16 cellular contexts compared by ENCODE assay signal in genomic region chr7:141557360-141557759, GRCh38. TPM values are rescaled to one million over a fixed set of nuclear protein-coding genes. Genes with fewer than 3 reads are reported as not detected.
DNase-seq lines count a peak whose midpoint lies in the region; ATAC-seq, FAIRE-seq and TF ChIP-seq lines count a peak whose summit lies in the region.
"Had no signal": no experiment of that assay in that cellular context is flagged by ENCODE, and none has a peak within 500 bp of the region (broad histone marks: within the 10 kb centered on the region; RNA-seq: fewer than 3 reads in every experiment).

No MANE protein-coding gene starts in this region.

- H3K9ac ChIP-seq in MM.1S (ENCODE audit: low read length), result peak overlapping the region; percentile 54
- peak overlapping the region; percentile 2; the same call in 1 of the 2 replicates for H3K9ac ChIP-seq in GM12878 (ENCODE audit: control insufficient read depth, insufficient read depth, low read length)
- H3K9ac ChIP-seq: SK-N-SH had no signal

- RAD21 ChIA-PET in GM12878 (lab: Charles Lee; ENCODE audit: unreplicated experiment), result no interaction called here

- peak overlapping the region; percentile 68 for H3K27ac Mint-ChIP-seq in CD8-positive, alpha-beta T cell

- no peaks in the 10 kb centered on the region for H3K9me3 ChIP-seq in CD8-positive, alpha-beta T cell (ENCODE audit: low read length)
- H3K9me3 ChIP-seq in MM.1S (replicated peaks; ENCODE audit: insufficient read depth, low read length) (no peaks in the 10 kb centered on the region), GM12878 (replicated peaks; ENCODE audit: control insufficient read depth, insufficient read depth, low read length) (peaks cover 19% of the 10 kb centered on the region)

- H3K4me3 ChIP-seq in CD8-positive, alpha-beta T cell (ENCODE audit: low read depth, low read length), result no peak overlapping the region
- peak overlapping the region; percentile 11; the same call in 1 of the 2 replicates for H3K4me3 ChIP-seq in MM.1S (ENCODE audit: low read length)
- no peak overlapping the region for H3K4me3 ChIP-seq in GM12878

- no peak overlapping the region for H3K4me3 Mint-ChIP-seq in CD8-positive, alpha-beta T cell

- 90% methylated on average over 3 of the region's 3 CpGs for WGBS in GM12878 (ENCODE audit: insufficient coverage, insufficient replicate concordance, low lambda C conversion rate, missing lambda C conversion rate)

- peak overlapping the region; percentile 53 for H3K4me2 ChIP-seq in MM.1S (ENCODE audit: low read depth, low read length)
- H3K4me2 ChIP-seq in GM12878 (ENCODE audit: control insufficient read depth, insufficient read depth), result peak overlapping the region; percentile 27; the same call in 1 of the 2 replicates
- H3K4me2 ChIP-seq: SK-N-SH had no signal

- H3K27me3 ChIP-seq in CD8-positive, alpha-beta T cell (ENCODE audit: insufficient read depth, low read length), result no peaks in the 10 kb centered on the region
- no peaks in the 10 kb centered on the region for H3K27me3 ChIP-seq in MM.1S (replicated peaks; ENCODE audit: insufficient read depth, low read length)
- no peaks in the 10 kb centered on the region for H3K27me3 ChIP-seq in GM12878 (replicated peaks in 1 of 2; ENCODE audit: control insufficient read depth in 2 of 2, insufficient read depth in 2 of 2, low read length in 1 of 2)

- no peaks in the 10 kb centered on the region for H3K36me3 ChIP-seq in CD8-positive, alpha-beta T cell (ENCODE audit: insufficient read depth, low read length)
- H3K36me3 ChIP-seq in MM.1S (replicated peaks; ENCODE audit: insufficient read depth, low read length) (peaks cover 16% of the 10 kb centered on the region; the same call in 1 of the 2 replicates), GM12878 (ENCODE audit: control insufficient read depth in 2 of 2, insufficient read depth in 2 of 2, low read length in 1 of 2) (peaks cover 0 to 6% of the 10 kb centered on the region in 2 experiments; a peak in 2 of 4 replicates)

- peaks cover 4% of the 10 kb centered on the region for H3K9me3 Mint-ChIP-seq in CD8-positive, alpha-beta T cell

- peaks cover 66% of the 10 kb centered on the region for H3K36me3 Mint-ChIP-seq in CD8-positive, alpha-beta T cell

- CTCF ChIA-PET in CD8-positive, alpha-beta T cell (lab: Charles Lee), result no interaction called here
- CTCF ChIA-PET in GM12878 (lab: Yijun Ruan, JAX), result interaction anchor here (1.1 kb wide), 1 partner anchor 9 kb away, joined by 4 read pairs; no protein-coding TSS in a partner anchor

- TF ChIP-seq EP300 in GM12878 (IDR thresholded peaks at IDR 0.05; ENCODE audit: borderline replicate concordance in 1 of 2, control insufficient read depth in 1 of 2, low read depth in 2 of 2, low read length in 2 of 2), result no peak

- intact Hi-C loops in CD8-positive, alpha-beta T cell (cut with DNase I, micrococcal nuclease), result loop anchor here (10.0 kb wide), 4 partner anchors 147 to 1163 kb away; partner anchors contain the start of genes BRAF (in 1 of the 2), DENND11 (in 1 of the 2), NDUFB2 (in 1 of the 2) and SLC37A3 (in 1 of the 2)
- intact Hi-C loops in GM12878 (cut with micrococcal nuclease; ENCODE audit: unreplicated experiment), result loop anchor here (5.0 kb wide), 1 partner anchor 40 kb away; no protein-coding TSS in a partner anchor

- DNase-seq in CD1c-positive myeloid dendritic cell (ENCODE audit: extremely low spot score) (peak; percentile 8), MM.1S (peak; percentile 43), GM12878 (ENCODE audit: low read depth, low spot score) (no peak), cerebellar cortex (ENCODE audit: low spot score) (no peak), ecto neural progenitor cell (ENCODE audit: low spot score) (no peak)
- no peak for DNase-seq in CD8-positive, alpha-beta T cell
- DNase-seq: activated CD8-positive, alpha-beta memory T cell treated with anti-CD3 and anti-CD28 coated beads, Interleukin-2, amount 50 U/mL, for 48 hours; DMS79 treated with DMSO at 0.1 percent for 48 hours; islet precursor cell; KG1; NCI-H1694 treated with DMSO at 0.1 percent for 48 hours; NCI-H510A; SK-N-SH had no signal

- H3K4me1 ChIP-seq in CD8-positive, alpha-beta T cell (ENCODE audit: insufficient read depth, low read length), result peaks cover 3% of the 10 kb centered on the region
- peaks cover 47% of the 10 kb centered on the region for H3K4me1 ChIP-seq in MM.1S (ENCODE audit: low read length)
- peaks cover 20% of the 10 kb centered on the region for H3K4me1 ChIP-seq in GM12878 (ENCODE audit: control insufficient read depth, insufficient read depth, low read length)

- no peaks in the 10 kb centered on the region for H3K9me2 ChIP-seq in MM.1S (replicated peaks; ENCODE audit: insufficient read depth, low read length)
- H3K9me2 ChIP-seq: SK-N-SH had no signal

- no peaks in the 10 kb centered on the region for H4K20me1 ChIP-seq in MM.1S (ENCODE audit: insufficient read depth, low read length)
- H4K20me1 ChIP-seq in GM12878 (ENCODE audit: control insufficient read depth, insufficient read depth), result no peaks in the 10 kb centered on the region

- H3K4me1 Mint-ChIP-seq in CD8-positive, alpha-beta T cell (ENCODE audit: low read depth), result peaks cover 42% of the 10 kb centered on the region

- no peak for TF ChIP-seq RAD21 in GM12878 (IDR thresholded peaks at IDR 0.05; ENCODE audit: insufficient read depth, low read depth, low read length)

- no peak for ATAC-seq in CD8-positive, alpha-beta T cell
- ATAC-seq in GM12878 (peak; percentile 27), HG02973 (IDR thresholded peaks at IDR 0.05; ENCODE audit: unreplicated experiment) (no peak)
- ATAC-seq: sciatic nerve had no signal

- FAIRE-seq in GM12878 (lab: Jason Lieb, UNC), result no peak
- FAIRE-seq: urothelium cell line had no signal

- H2AFZ ChIP-seq in MM.1S (ENCODE audit: low read length) (peak overlapping the region; percentile 7; the same call in 1 of the 2 replicates), GM12878 (ENCODE audit: control insufficient read depth, low read depth, low read length) (no peak overlapping the region)

- TF ChIP-seq CTCF in CD8-positive, alpha-beta T cell (IDR thresholded peaks at IDR 0.05), result no peak
- no peak for TF ChIP-seq CTCF in MM.1S (IDR thresholded peaks at IDR 0.05; ENCODE audit: low read length)
- no peak for TF ChIP-seq CTCF in GM12878 (IDR thresholded peaks at IDR 0.05 in 2 of 3, conservative IDR thresholded peaks at IDR 0.05 in 1 of 3; ENCODE audit: control insufficient read depth in 2 of 3, extremely low read depth in 1 of 3, insufficient read depth in 1 of 3, low read depth in 3 of 3, low read length in 3 of 3)

- in situ Hi-C loops in GM12878 (cut with MboI), result no loop called here

- H3F3A ChIP-seq in MM.1S (ENCODE audit: insufficient read depth, low read length), result peaks cover 32% of the 10 kb centered on the region

- POLR2A ChIA-PET in CD8-positive, alpha-beta T cell (lab: Charles Lee), result no interaction called here
- POLR2A ChIA-PET in GM12878 (lab: Charles Lee), result no interaction called here

- no peaks in the 10 kb centered on the region for H3K27me3 Mint-ChIP-seq in CD8-positive, alpha-beta T cell (ENCODE audit: low read depth)

- TF ChIP-seq POLR2A in GM12878 (IDR thresholded peaks at IDR 0.05; ENCODE audit: low read depth, low read length), result no peak

- H3K79me2 ChIP-seq in MM.1S (ENCODE audit: low read length) (peaks cover 57% of the 10 kb centered on the region), GM12878 (ENCODE audit: control insufficient read depth, insufficient read depth, low read length) (peaks cover 8% of the 10 kb centered on the region)

- BruUV-seq in GM12878 (replicated peaks; lab: Mats Ljungman, UMichigan), result no TSS peak

- SMC1A ChIA-PET in GM12878 (lab: Charles Lee; ENCODE audit: uncharacterized antibody, unreplicated experiment), result no interaction called here

- no peak overlapping the region for H3K27ac ChIP-seq in CD8-positive, alpha-beta T cell (ENCODE audit: low read depth, low read length)
- peak overlapping the region; percentile 91 for H3K27ac ChIP-seq in MM.1S (ENCODE audit: low read length)
- peak overlapping the region; percentile 74 for H3K27ac ChIP-seq in GM12878 (ENCODE audit: control insufficient read depth, insufficient read depth)

TF ChIP-seq in GM12878, 131 proteins besides CTCF, POLR2A, EP300 and RAD21 (continues in another document):
- TF ChIP-seq TAF1 (IDR thresholded peaks at IDR 0.05; ENCODE audit: borderline replicate concordance, low read depth, low read length), result no peak

RNA-seq across cellular contexts. Expression of gene AGK, which starts 6.2 kb away (rescaled TPM):
- total RNA-seq in CD8-positive, alpha-beta T cell, result 10 to 100 TPM; 20.5 to 22.6 TPM
- 116 and 125 TPM in 2 replicates for total RNA-seq in GM12878 (2013; cell fraction: nucleolus; rRNA removed)
- total RNA-seq in GM12878 (2014; rRNA removed) (48.4 and 55.0 TPM in 2 replicates), GM12878 (2014; rRNA removed; fragmentation: Illumina TruSeq; extraction: Trizol) (47.1 and 50.9 TPM in 2 replicates), GM12878 (2021) (40.4 and 42.1 TPM in 2 replicates)
- polyA plus RNA-seq in GM12878 (2011; ENCODE audit: low read depth), result 23.0 TPM
- polyA plus RNA-seq in GM12878 (2011; rRNA removed) (85.6 and 115 TPM in 2 replicates), GM12878 (2014; fragmentation: Illumina TruSeq; extraction: Trizol) (64.8 and 71.6 TPM in 2 replicates), GM12878 (2014; fragmentation: Nextera tagmentation; extraction: Ambion mirVana) (10 to 100 TPM; 32.5 to 34.1 TPM), GM12878 (2014; rRNA removed) (45.9 and 51.5 TPM in 2 replicates), GM12878 (2016; fragmentation: Nextera tagmentation; extraction: Ambion mirVana) (10 to 100 TPM; 43.8 to 49.6 TPM)
- 61.6 and 70.8 TPM in 2 replicates for polyA plus RNA-seq in GM12878 (2011; cell fraction: cytosol; rRNA removed)
- 76.2 and 97.7 TPM in 2 replicates for polyA plus RNA-seq in GM12878 (2011; cell fraction: nucleus; rRNA removed)
- 22.4 and 29.4 TPM in 2 replicates for polyA plus RNA-seq in GM12878 (2012)
- 68.4 and 72.8 TPM in 2 replicates for polyA minus RNA-seq in GM12878 (2011; rRNA and poly(A)+ RNA removed)
- 13.0 and 17.3 TPM in 2 replicates for polyA minus RNA-seq in GM12878 (2011; cell fraction: cytosol; rRNA and poly(A)+ RNA removed)
- 90.6 and 95.3 TPM in 2 replicates for polyA minus RNA-seq in GM12878 (2011; cell fraction: nucleus; rRNA and poly(A)+ RNA removed)

Comparison
In these comparisons a context has a peak if more than half of its experiments do, and no peak if none do; other contexts are left out.
1. DNase-seq: peak in CD1c-positive myeloid dendritic cell (single experiment) and MM.1S (single experiment); none in CD8-positive, alpha-beta T cell (0 of 7), GM12878 (single experiment), cerebellar cortex (single experiment) and ecto neural progenitor cell (single experiment).